9 cellular contexts compared by ENCODE assay signal in the genomic region with DNA sequence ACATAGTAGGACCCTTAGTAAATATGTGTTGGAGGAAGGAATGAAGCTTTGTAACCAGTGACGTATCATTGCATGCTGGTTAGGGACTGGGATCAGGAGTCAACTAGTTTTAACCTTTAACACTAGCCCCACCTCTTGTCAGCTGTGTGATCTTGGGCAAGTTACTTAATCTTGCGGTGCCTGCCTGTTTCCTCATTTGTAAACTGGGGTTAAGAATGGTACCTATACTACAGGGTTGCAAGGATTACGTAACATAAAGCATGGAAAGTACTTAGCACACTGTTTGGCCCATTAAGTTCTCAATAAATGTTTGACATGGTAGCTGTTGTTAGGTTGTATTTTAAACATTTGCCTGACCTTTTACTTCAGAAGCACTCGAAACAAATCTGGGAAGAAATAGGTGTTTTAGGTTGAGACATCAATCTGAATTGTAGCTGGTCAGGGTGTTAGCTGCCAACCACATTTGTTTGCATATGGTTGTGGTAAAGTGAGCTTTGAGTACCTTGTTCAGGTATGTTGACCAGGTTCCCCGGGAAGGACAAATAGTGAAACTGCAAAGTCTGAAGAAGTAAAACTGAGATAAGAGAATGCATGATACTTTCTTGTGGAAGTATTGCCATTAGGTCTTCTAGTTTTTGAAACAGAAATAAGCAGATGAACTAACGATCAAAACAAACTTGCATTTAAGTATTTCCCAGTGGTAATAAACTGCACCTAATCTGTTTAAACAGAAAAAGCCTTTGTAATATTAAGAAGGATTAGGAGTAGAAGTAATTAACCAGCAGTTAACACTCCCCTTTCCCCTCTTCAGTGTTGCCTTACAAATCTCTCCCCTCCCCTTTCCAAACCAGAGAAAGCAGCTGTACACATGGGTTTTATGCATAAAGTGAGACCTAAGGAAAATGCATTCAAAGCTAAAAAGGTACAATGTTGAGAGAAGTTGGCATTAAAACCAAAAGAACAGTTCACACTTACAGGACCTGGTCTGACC. TPM values are rescaled to one million over a fixed set of nuclear protein-coding genes. Genes with fewer than 3 reads are reported as not detected.
A peak's percentile ranks its signal among the peaks of the same experiment; 100 is the strongest.
DNase-seq lines count a peak whose midpoint lies in the region; ATAC-seq, FAIRE-seq and TF ChIP-seq lines count a peak whose summit lies in the region.
"Had no signal": no experiment of that assay in that cellular context is flagged by ENCODE, and none has a peak within 500 bp of the region (broad histone marks: within the 10 kb centered on the region; RNA-seq: fewer than 3 reads in every experiment).

No MANE protein-coding gene starts in this region.

- intact Hi-C loops in IMR-90 (cut with micrococcal nuclease): no loop called here

- no peak overlapping the region for H3K18ac ChIP-seq in IMR-90 (ENCODE audit: low read depth, low read length)

- dilution Hi-C loops in IMR-90 (cut with HindIII; ENCODE audit: low sequenced_read_pairs, unreplicated experiment): no loop called here

- no peak overlapping the region for H4K8ac ChIP-seq in IMR-90 (ENCODE audit: low read depth in 2 of 2, low read length in 2 of 2)

- no peak overlapping the region for H3K9ac ChIP-seq in IMR-90 (ENCODE audit: low read depth, low read length)
- no peak overlapping the region for H3K9ac ChIP-seq in SK-N-SH

- H3K9me3 ChIP-seq in IMR-90 (ENCODE audit: control insufficient read depth, insufficient read depth, low read length) (peaks cover 3% of the 10 kb centered on the region), SK-N-SH (no peaks in the 10 kb centered on the region)

- 0 out of 2 replicates have a peak, but pooled peaks cover 1% of the 10 kb centered on the region for H3K36me3 ChIP-seq in IMR-90 (ENCODE audit: control insufficient read depth, insufficient read depth, low read length)
- H3K36me3 ChIP-seq in SK-N-SH (replicated peaks in 1 of 2; ENCODE audit: control insufficient read depth in 1 of 2, insufficient read depth in 2 of 2, low read length in 1 of 2): peaks cover 18 to 36% of the 10 kb centered on the region in 2 experiments

- H3K4me1 ChIP-seq in IMR-90 (ENCODE audit: control insufficient read depth, insufficient read depth, low read length) (peaks cover 11% of the 10 kb centered on the region), SK-N-SH (ENCODE audit: control insufficient read depth in 1 of 2, insufficient read depth in 2 of 2, low read depth in 1 of 2, low read length in 1 of 2) (peaks cover 0 to 2% of the 10 kb centered on the region in 2 experiments; a peak in 1 of 4 replicates)

- no peak overlapping the region for H3K14ac ChIP-seq in IMR-90 (replicated peaks; ENCODE audit: low read depth, low read length)

- no peak overlapping the region for H2AK9ac ChIP-seq in IMR-90 (replicated peaks; ENCODE audit: low read depth, low read length, poor library complexity)

- CTCF ChIA-PET in IMR-90 (lab: Yijun Ruan, JAX): interaction anchor here (1.1 kb wide), 1 partner anchor 9 kb away, joined by 3 read pairs; no protein-coding TSS in a partner anchor
- CTCF ChIA-PET in SK-N-SH (lab: Yijun Ruan, JAX): interaction anchor here (0.5 to 3.2 kb wide), 4 partner anchors 12 to 511 kb away, joined by 3 to 10 read pairs (median 3); no protein-coding TSS in a partner anchor

- POLR2A ChIA-PET in IMR-90 (lab: Charles Lee; ENCODE audit: unreplicated experiment) (interaction anchor here (0.5 kb wide), 1 partner anchor 9 kb away, joined by 5 read pairs; no protein-coding TSS in a partner anchor), SK-N-SH (lab: Yijun Ruan, JAX) (interaction anchor here (0.6 kb wide), 1 partner anchor 1034 kb away, joined by 3 read pairs; no protein-coding TSS in a partner anchor)

- 100% methylated on average over 1 of the region's 6 CpGs; no CpG with 5 or more reads in 1 of the 2 experiments for WGBS in IMR-90 (ENCODE audit: extremely low coverage in 2 of 2, insufficient read length in 1 of 2), 2 experiments
- 93% methylated on average over 6 of the region's 6 CpGs for WGBS in SK-N-SH (ENCODE audit: low lambda C conversion rate)

- TF ChIP-seq EP300 in SK-N-SH (IDR thresholded peaks at IDR 0.05; ENCODE audit: borderline replicate concordance in 1 of 2, low read depth in 1 of 2, low read length in 1 of 2): no peak

- no TSS peak for BruUV-seq in IMR-90 (replicated peaks; lab: Mats Ljungman, UMichigan)

- DNase-seq in GM12891 (ENCODE audit: insufficient read length, low spot score) (no peak), IMR-90 (no peak), erythroblast (lab: John Stamatoyannopoulos, UW) (peak; percentile 69 to 73), NAMALWA (ENCODE audit: low spot score) (no peak), GM13977 (ENCODE audit: low spot score) (no peak), SK-N-SH (no peak), HuH-7 (ENCODE audit: low spot score) (no peak)

- H3K9me1 ChIP-seq in IMR-90 (ENCODE audit: insufficient read depth, low read length): peaks cover 27% of the 10 kb centered on the region

- peak; percentile 60 for ATAC-seq in GM21529 (IDR thresholded peaks at IDR 0.05; ENCODE audit: unreplicated experiment)
- ATAC-seq in IMR-90 (ENCODE audit: low read depth): no peak
- ATAC-seq: HCT116 had no signal

- in situ Hi-C loops in IMR-90 (cut with MboI; ENCODE audit: low sequenced_read_pairs) (no loop called here), GM13977 (cut with MboI; ENCODE audit: low pct_unique_long_range_greater_than_20kb, low sequenced_read_pairs, unreplicated experiment) (no loop called here)

- TF ChIP-seq CTCF in IMR-90 (conservative IDR thresholded peaks at IDR 0.05; ENCODE audit: low read depth, low read length): no peak
- TF ChIP-seq CTCF in GM13977 (IDR thresholded peaks at IDR 0.05; ENCODE audit: extremely low read depth, insufficient read depth, missing control alignments): no peak
- TF ChIP-seq CTCF in SK-N-SH (IDR thresholded peaks at IDR 0.05): no peak

- H3F3A ChIP-seq in SK-N-SH (replicated peaks; ENCODE audit: insufficient read depth): no peaks in the 10 kb centered on the region

- no peaks in the 10 kb centered on the region for H3K9me2 ChIP-seq in SK-N-SH

- H4K20me1 ChIP-seq in IMR-90 (ENCODE audit: insufficient read depth, low read length): peaks cover 73% of the 10 kb centered on the region
- H4K20me1 ChIP-seq in SK-N-SH (ENCODE audit: insufficient read depth): peaks cover 47% of the 10 kb centered on the region

- no peak overlapping the region for H2BK120ac ChIP-seq in IMR-90 (ENCODE audit: low read depth, low read length)

- H2BK15ac ChIP-seq in IMR-90 (ENCODE audit: low read depth, low read length): no peak overlapping the region

- H3K4me3 ChIP-seq in IMR-90 (ENCODE audit: insufficient read depth, low read depth, low read length) (no peak overlapping the region), SK-N-SH (ENCODE audit: low read depth in 2 of 2, low read length in 1 of 2) (no peak overlapping the region)

- TF ChIP-seq POLR2A in GM12891 (IDR thresholded peaks at IDR 0.05; ENCODE audit: low read depth, low read length): no peak
- no peak for TF ChIP-seq POLR2A in IMR-90 (IDR thresholded peaks at IDR 0.05; ENCODE audit: low read depth, low read length)
- no peak for TF ChIP-seq POLR2A in erythroblast (IDR thresholded peaks at IDR 0.05; ENCODE audit: low read length)

- H2AFZ ChIP-seq in IMR-90 (replicated peaks; ENCODE audit: low read length, poor library complexity) (no peak overlapping the region), SK-N-SH (ENCODE audit: low read depth) (no peak overlapping the region)

- no peak overlapping the region for H4K91ac ChIP-seq in IMR-90 (ENCODE audit: insufficient read depth, low read depth, low read length)

- H3K27ac ChIP-seq in IMR-90 (ENCODE audit: insufficient read depth, low read length) (no peak overlapping the region), SK-N-SH (ENCODE audit: low read depth in 2 of 2, low read length in 1 of 2) (no peak overlapping the region)

- no peak overlapping the region for H3K56ac ChIP-seq in IMR-90 (ENCODE audit: extremely low read depth, insufficient read depth, low read length)

- no peak overlapping the region for H4K5ac ChIP-seq in IMR-90 (ENCODE audit: low read depth, low read length)

- H3K27me3 ChIP-seq in IMR-90 (ENCODE audit: control insufficient read depth, insufficient read depth, low read length) (no peaks in the 10 kb centered on the region), SK-N-SH (ENCODE audit: insufficient read depth) (no peaks in the 10 kb centered on the region)

- peaks cover 90% of the 10 kb centered on the region for H3K79me2 ChIP-seq in SK-N-SH (ENCODE audit: insufficient read depth)

- H2BK5ac ChIP-seq in IMR-90 (ENCODE audit: low read depth, low read length, poor library complexity, severe bottlenecking): no peak overlapping the region

- TF ChIP-seq RAD21 in IMR-90 (IDR thresholded peaks at IDR 0.05; ENCODE audit: low read length) (no peak), SK-N-SH (IDR thresholded peaks at IDR 0.05; ENCODE audit: low read length) (no peak)

- H3K4me2 ChIP-seq in IMR-90 (ENCODE audit: low read depth, low read length) (no peak overlapping the region), SK-N-SH (no peak overlapping the region)

- H3K79me1 ChIP-seq in IMR-90 (ENCODE audit: low read depth in 1 of 2, low read length in 2 of 2): peaks cover 46 to 87% of the 10 kb centered on the region in 2 experiments

- no peak overlapping the region for H2AK5ac ChIP-seq in IMR-90 (ENCODE audit: low read depth, low read length)

- FAIRE-seq in GM12891 (lab: Jason Lieb, UNC): peak; percentile 93

- no peak overlapping the region for H2BK20ac ChIP-seq in IMR-90 (ENCODE audit: low read depth, low read length)

- 0 out of 2 replicates have a peak overlapping the region, but pooled peaks have one; percentile 16 for H3K23ac ChIP-seq in IMR-90 (ENCODE audit: low read depth, low read length)

- no peak overlapping the region for H3K4ac ChIP-seq in IMR-90 (ENCODE audit: low read depth, low read length)

TF ChIP-seq in GM12891, 5 proteins besides CTCF, POLR2A, EP300 and RAD21 (continues in another document):
- peak; percentile 40; the same call in 1 of the 2 replicates for TF ChIP-seq SPI1 (IDR thresholded peaks at IDR 0.05; ENCODE audit: low read depth, low read length)
- peak; percentile 93 for TF ChIP-seq POU2F2 (IDR thresholded peaks at IDR 0.05; ENCODE audit: low read depth, low read length)

TF ChIP-seq in IMR-90, 13 proteins besides CTCF, POLR2A, EP300 and RAD21:
- TF ChIP-seq BHLHE40 (IDR thresholded peaks at IDR 0.05; ENCODE audit: low read depth, low read length) (no peak), CEBPB (IDR thresholded peaks at IDR 0.05; ENCODE audit: low read depth, low read length) (peak; percentile 84)

TF ChIP-seq in SK-N-SH, 30 proteins besides CTCF, POLR2A, EP300 and RAD21:
- no peak for TF ChIP-seq TCF12 (IDR thresholded peaks at IDR 0.05)
- TF ChIP-seq MEF2A (IDR thresholded peaks at IDR 0.05; ENCODE audit: borderline replicate concordance, low read depth): no peak
- no peak for TF ChIP-seq EZH2phosphoT487 (IDR thresholded peaks at IDR 0.05; ENCODE audit: borderline replicate concordance, low read depth)
- TF ChIP-seq GATA2 (CRISPR knock-in tag; IDR thresholded peaks at IDR 0.05): no peak

RNA-seq across cellular contexts. Expression of gene SCAANT1, which starts 25.8 kb away (rescaled TPM):
- not detected for polyA plus RNA-seq in GM12891 (2012; ENCODE audit: low read depth, missing spikeins)
- not detected in 2 replicates for total RNA-seq in IMR-90 (2012; rRNA removed)
- polyA plus RNA-seq in IMR-90 (2012; rRNA removed) (not detected in 2 replicates), SK-N-SH (2012; rRNA removed) (not detected in 2 replicates)
- not detected in 2 replicates for polyA plus RNA-seq in IMR-90 (2012; cell fraction: cytosol; rRNA removed)
- polyA plus RNA-seq in IMR-90 (2012; cell fraction: nucleus; rRNA removed; ENCODE audit: low replicate concordance): not detected in 2 replicates
- not detected in 2 replicates for polyA plus RNA-seq in SK-N-SH (2012; cell fraction: cytosol; rRNA removed)
- polyA plus RNA-seq in SK-N-SH (2012; cell fraction: nucleus; rRNA removed): not detected in 2 replicates

Comparison
In these comparisons a context has a peak if more than half of its experiments do, and no peak if none do; other contexts are left out.
1. DNase-seq: peak in erythroblast (2 of 2); none in GM12891 (single experiment), IMR-90 (single experiment), NAMALWA (single experiment), GM13977 (single experiment), SK-N-SH (single experiment) and HuH-7 (single experiment).